32 cellular contexts compared by ENCODE assay signal in genomic region chr15:95346856-95347255, GRCh38.
"Had no signal": no experiment of that assay in that cellular context is flagged by ENCODE, and none has a peak within 500 bp of the region (broad histone marks: within the 10 kb centered on the region; RNA-seq: fewer than 3 reads in every experiment).

No MANE protein-coding gene starts in this region.

- H3K27me3 ChIP-seq: neutrophil, ovary, right lobe of liver, sigmoid colon, suprapubic skin, testis, tibial artery, transverse colon, upper lobe of right lung, uterus had no signal

- H3K36me3 ChIP-seq: neutrophil, ovary, right lobe of liver, sigmoid colon, suprapubic skin, tibial artery, transverse colon, upper lobe of right lung, uterus had no signal

- H3K9me3 Mint-ChIP-seq: naive thymus-derived CD8-positive, alpha-beta T cell; natural killer cell treated with Interleukin-12 subunit alpha and Interleukin-12 subunit beta and Interleukin-15 and Interleukin-18, amount 100 ng/mL, for 72 hours; nephron progenitor cell; stimulated activated naive CD8-positive, alpha-beta T cell treated with anti-CD3 and anti-CD28 coated beads, Interleukin-15, amount 100 ng/mL, for 72 hours; type B pancreatic cell had no signal

- H3K9ac ChIP-seq: parathyroid adenoma had no signal

- H3K27ac ChIP-seq: neutrophil, ovary, parathyroid adenoma, psoas muscle, right lobe of liver, sigmoid colon, suprapubic skin, testis, tibial artery, transverse colon, upper lobe of right lung, uterus had no signal

- H3K4me1 Mint-ChIP-seq: naive thymus-derived CD8-positive, alpha-beta T cell; neural crest cell; stimulated activated memory B cell treated with anti-CD40 and anti-IgM and Interleukin-4, amounts not matched to agents 10 μg/mL and 1 μg/mL and 100 μg/mL, for 72 hours; stimulated activated naive CD8-positive, alpha-beta T cell treated with anti-CD3 and anti-CD28 coated beads, Interleukin-15, amount 100 ng/mL, for 72 hours had no signal

- H3K4me3 Mint-ChIP-seq: naive thymus-derived CD8-positive, alpha-beta T cell; natural killer cell treated with Interleukin-12 subunit alpha and Interleukin-12 subunit beta and Interleukin-15 and Interleukin-18, amount 100 ng/mL, for 72 hours; nephron progenitor cell; neural crest cell; stimulated activated memory B cell treated with anti-CD40 and anti-IgM and Interleukin-4, amounts not matched to agents 10 μg/mL and 1 μg/mL and 100 μg/mL, for 72 hours; stimulated activated naive CD8-positive, alpha-beta T cell treated with anti-CD3 and anti-CD28 coated beads, Interleukin-15, amount 100 ng/mL, for 72 hours; type B pancreatic cell had no signal

- H2AFZ ChIP-seq: parathyroid adenoma had no signal

- H3K36me3 Mint-ChIP-seq: naive thymus-derived CD8-positive, alpha-beta T cell; natural killer cell treated with Interleukin-12 subunit alpha and Interleukin-12 subunit beta and Interleukin-15 and Interleukin-18, amount 100 ng/mL, for 72 hours; stimulated activated memory B cell treated with anti-CD40 and anti-IgM and Interleukin-4, amounts not matched to agents 10 μg/mL and 1 μg/mL and 100 μg/mL, for 72 hours; type B pancreatic cell had no signal

- H3K4me3 ChIP-seq: ovary, psoas muscle, right lobe of liver, sigmoid colon, suprapubic skin, testis, tibial artery, transverse colon, upper lobe of right lung, uterus had no signal

- DNase-seq: naive thymus-derived CD8-positive, alpha-beta T cell; nephron progenitor cell; nucleus accumbens; ovary; posterior cingulate gyrus; psoas muscle; right cardiac atrium; right lobe of liver; sigmoid colon; small intestine; stimulated activated CD4-positive, alpha-beta T cell treated with anti-CD3 and anti-CD28 coated beads, Interleukin-15, amount 100 ng/mL, for 24 hours; stimulated activated CD4-positive, alpha-beta T cell treated with anti-CD3 and anti-CD28 coated beads, Interleukin-2, amount 100 ng/mL, for 24 hours; stimulated activated CD4-positive, alpha-beta T cell treated with anti-CD3 and anti-CD28 coated beads, Interleukin-2, amount 100 ng/mL, for 48 hours; stimulated activated CD4-positive, alpha-beta T cell treated with anti-CD3 and anti-CD28 coated beads, Interleukin-4, amount 100 ng/mL, for 4 hours; stimulated activated CD8-positive, alpha-beta memory T cell treated with anti-CD3 and anti-CD28 coated beads, Interleukin-4, amount 100 ng/mL, for 48 hours; stimulated activated naive CD4-positive, alpha-beta T cell; stimulated activated naive CD8-positive, alpha-beta T cell treated with anti-CD3 and anti-CD28 coated beads, Interleukin-15, amount 100 ng/mL, for 72 hours; stimulated activated naive CD8-positive, alpha-beta T cell treated with anti-CD3 and anti-CD28 coated beads, Interleukin-15, Interleukin-2, amounts not matched to agents 100 U/mL and 50 U/mL, for 24 hours; substantia nigra; testis; tibial artery; transverse colon; upper lobe of right lung; uterus had no signal

- H3K79me2 ChIP-seq: parathyroid adenoma had no signal

- ATAC-seq: naive thymus-derived CD8-positive, alpha-beta T cell; natural killer cell treated with Interleukin-12 subunit alpha and Interleukin-12 subunit beta and Interleukin-15 and Interleukin-18, amount 100 ng/mL, for 72 hours; psoas muscle; right cardiac atrium; right lobe of liver; stimulated activated memory B cell treated with anti-CD40 and anti-IgM and Interleukin-4, amounts not matched to agents 10 μg/mL and 1 μg/mL and 100 μg/mL, for 72 hours; stimulated activated naive CD8-positive, alpha-beta T cell treated with anti-CD3 and anti-CD28 coated beads, Interleukin-15, amount 100 ng/mL, for 72 hours; stimulated activated naive CD8-positive, alpha-beta T cell treated with anti-CD3 and anti-CD28 coated beads, Interleukin-15, Interleukin-2, amounts not matched to agents 100 U/mL and 50 U/mL, for 24 hours; upper lobe of right lung had no signal

- H3K9me3 ChIP-seq: neutrophil, ovary, psoas muscle, right lobe of liver, sigmoid colon, suprapubic skin, testis, tibial artery, transverse colon, upper lobe of right lung, uterus had no signal

- H3K27me3 Mint-ChIP-seq: progenitor cell of endocrine pancreas; stimulated activated memory B cell treated with anti-CD40 and anti-IgM and Interleukin-4, amounts not matched to agents 10 μg/mL and 1 μg/mL and 100 μg/mL, for 72 hours; stimulated activated naive CD8-positive, alpha-beta T cell treated with anti-CD3 and anti-CD28 coated beads, Interleukin-15, amount 100 ng/mL, for 72 hours; type B pancreatic cell had no signal

- H3K27ac Mint-ChIP-seq: naive thymus-derived CD8-positive, alpha-beta T cell; natural killer cell treated with Interleukin-12 subunit alpha and Interleukin-12 subunit beta and Interleukin-15 and Interleukin-18, amount 100 ng/mL, for 72 hours; nephron progenitor cell; progenitor cell of endocrine pancreas; stimulated activated memory B cell treated with anti-CD40 and anti-IgM and Interleukin-4, amounts not matched to agents 10 μg/mL and 1 μg/mL and 100 μg/mL, for 72 hours; stimulated activated naive CD8-positive, alpha-beta T cell treated with anti-CD3 and anti-CD28 coated beads, Interleukin-15, amount 100 ng/mL, for 72 hours; type B pancreatic cell had no signal

- FAIRE-seq: small intestine had no signal

- H3K4me1 ChIP-seq: parathyroid adenoma, psoas muscle, right lobe of liver, sigmoid colon, suprapubic skin, testis, tibial artery, transverse colon, upper lobe of right lung, uterus had no signal
